In the genomic region with DNA sequence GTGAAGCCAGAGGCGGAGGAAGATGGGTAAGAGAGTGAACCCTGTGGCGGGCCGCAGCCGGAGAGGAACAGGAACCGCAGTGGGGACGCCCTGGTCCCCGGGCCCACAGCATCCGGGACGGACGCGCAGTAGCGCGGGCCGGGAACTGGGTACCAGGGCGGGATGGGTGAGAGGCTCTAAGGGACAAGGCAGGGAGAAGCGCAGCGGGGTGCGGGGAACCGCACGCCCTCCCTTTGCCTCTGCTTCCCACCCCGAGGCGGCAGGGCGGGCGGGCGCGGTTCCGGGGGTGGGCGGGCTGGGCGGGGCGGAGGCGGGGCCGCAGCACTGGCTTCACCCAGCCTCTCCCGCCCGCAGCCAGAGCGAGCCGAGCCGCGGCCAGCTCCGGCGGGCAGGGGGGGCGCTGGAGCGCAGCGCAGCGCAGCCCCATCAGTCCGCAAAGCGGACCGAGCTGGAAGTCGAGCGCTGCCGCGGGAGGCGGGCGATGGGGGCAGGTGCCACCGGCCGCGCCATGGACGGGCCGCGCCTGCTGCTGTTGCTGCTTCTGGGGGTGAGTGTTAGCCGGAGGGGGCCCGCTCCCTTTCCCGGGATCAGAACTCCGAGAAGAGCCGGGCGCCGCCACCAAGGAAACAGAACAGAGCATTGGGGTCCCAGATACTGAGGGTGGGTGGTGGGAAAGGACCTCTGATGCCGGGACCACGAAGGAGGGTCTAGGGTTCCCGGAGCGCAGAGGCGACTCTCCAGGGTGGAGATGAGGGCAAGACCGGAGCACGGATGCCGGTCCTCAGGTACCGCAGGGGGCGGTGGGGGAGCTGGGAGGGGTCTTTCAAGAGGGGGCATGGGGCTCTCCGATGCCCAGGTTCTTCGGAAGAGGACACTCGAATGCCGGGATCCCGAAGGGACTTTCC, we compare ENCODE assay signal across 8 cellular contexts. TPM values are rescaled to one million over a fixed set of nuclear protein-coding genes. Genes with fewer than 3 reads are reported as not detected.
DNase-seq lines count a peak whose midpoint lies in the region; ATAC-seq, FAIRE-seq and TF ChIP-seq lines count a peak whose summit lies in the region.

A gene with protein sequence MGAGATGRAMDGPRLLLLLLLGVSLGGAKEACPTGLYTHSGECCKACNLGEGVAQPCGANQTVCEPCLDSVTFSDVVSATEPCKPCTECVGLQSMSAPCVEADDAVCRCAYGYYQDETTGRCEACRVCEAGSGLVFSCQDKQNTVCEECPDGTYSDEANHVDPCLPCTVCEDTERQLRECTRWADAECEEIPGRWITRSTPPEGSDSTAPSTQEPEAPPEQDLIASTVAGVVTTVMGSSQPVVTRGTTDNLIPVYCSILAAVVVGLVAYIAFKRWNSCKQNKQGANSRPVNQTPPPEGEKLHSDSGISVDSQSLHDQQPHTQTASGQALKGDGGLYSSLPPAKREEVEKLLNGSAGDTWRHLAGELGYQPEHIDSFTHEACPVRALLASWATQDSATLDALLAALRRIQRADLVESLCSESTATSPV (plus strand): TSS at position 357 of the 905 bp plus-strand sequence. CDS start 125 bp downstream, at position 482.

- no peak for TF ChIP-seq EP300 in H1 (IDR thresholded peaks at IDR 0.05; ENCODE audit: borderline replicate concordance in 1 of 2, low read depth in 2 of 2, low read length in 2 of 2)

- H3K27ac ChIP-seq in H1 (ENCODE audit: low read depth, low read length), result no peak within 1 kb of the TSS

- peak within 1 kb of the TSS; percentile 67 for H3K4me3 Mint-ChIP-seq in activated CD4-positive, alpha-beta memory T cell treated with anti-CD3 and anti-CD28 coated beads for 36 hours
- H3K4me3 Mint-ChIP-seq in mesothelial cell of epicardium, result peak within 1 kb of the TSS; percentile 70

- H2AFZ ChIP-seq in H1 (ENCODE audit: low read length), result peak within 1 kb of the TSS; percentile 64; the same call in 1 of the 2 replicates

- H2BK5ac ChIP-seq in H1 (ENCODE audit: low read depth, low read length), result no peak within 1 kb of the TSS

- FAIRE-seq in H1 (lab: Jason Lieb, UNC), result no peak

- H3K79me2 ChIP-seq in H1 (ENCODE audit: control insufficient read depth in 1 of 2, insufficient read depth in 2 of 2, low read length in 2 of 2), result no peaks in the 10 kb centered on the region

- no peak within 1 kb of the TSS for H3K56ac ChIP-seq in H1 (replicated peaks; ENCODE audit: insufficient read length, low read depth, low read length)

- no peak within 1 kb of the TSS for H2BK20ac ChIP-seq in H1 (ENCODE audit: low read length)

- H4K20me1 ChIP-seq in H1 (replicated peaks in 1 of 2; ENCODE audit: control insufficient read depth in 1 of 2, insufficient read depth in 2 of 2, low read length in 2 of 2), result peaks cover 0 to 3% of the 10 kb centered on the region in 2 experiments

- no peaks in the 10 kb centered on the region for H3K36me3 ChIP-seq in H1 (ENCODE audit: control insufficient read depth in 2 of 4, insufficient read depth in 4 of 4, low read length in 3 of 4)

- intact Hi-C loops in activated CD4-positive, alpha-beta memory T cell treated with anti-CD3 and anti-CD28 coated beads for 36 hours (cut with micrococcal nuclease), result no loop called here

- H3K4me2 ChIP-seq in H1 (ENCODE audit: insufficient read depth in 1 of 2, low read depth in 2 of 2, low read length in 2 of 2), result peak within 1 kb of the TSS; percentile 91 to 95

- H3K18ac ChIP-seq in H1 (ENCODE audit: extremely low read depth, low read length), result peak within 1 kb of the TSS; percentile 83

- H2BK12ac ChIP-seq in H1 (ENCODE audit: low read depth, low read length), result peak within 1 kb of the TSS; percentile 86; the same call in 1 of the 2 replicates

- no peaks in the 10 kb centered on the region for H3K9me3 ChIP-seq in H1 (ENCODE audit: insufficient read depth in 2 of 2, low read depth in 1 of 2, low read length in 1 of 2)

- peaks cover 37% of the 10 kb centered on the region for H3K27me3 Mint-ChIP-seq in activated CD4-positive, alpha-beta memory T cell treated with anti-CD3 and anti-CD28 coated beads for 36 hours
- peaks cover 78% of the 10 kb centered on the region for H3K27me3 Mint-ChIP-seq in mesothelial cell of epicardium (ENCODE audit: low read depth)

- peak within 1 kb of the TSS; percentile 76 for H3K4ac ChIP-seq in H1 (replicated peaks; ENCODE audit: insufficient read length, low read depth, low read length)

- peak within 1 kb of the TSS; percentile 85 for H2AK5ac ChIP-seq in H1 (ENCODE audit: low read depth, low read length)

- peak within 1 kb of the TSS in 2 of 4 experiments; percentile 1 to 55; a peak in 3 of 7 replicates for H3K9ac ChIP-seq in H1 (replicated peaks in 1 of 4; ENCODE audit: extremely low read depth in 1 of 4, low read depth in 3 of 4, low read length in 3 of 4)

- peak in 1 of 2 experiments; percentile 61; a peak in 2 of 3 replicates for TF ChIP-seq POLR2A in H1 (IDR thresholded peaks at IDR 0.05; ENCODE audit: control extremely low read depth in 1 of 2, low read depth in 2 of 2, low read length in 2 of 2)

- H4K91ac ChIP-seq in H1 (replicated peaks; ENCODE audit: insufficient read length, low read length), result peak within 1 kb of the TSS; percentile 14

- no peak within 1 kb of the TSS for H3K14ac ChIP-seq in H1 (ENCODE audit: insufficient read length)

- H3K23me2 ChIP-seq in H1 (ENCODE audit: low read depth, low read length), result peaks cover 34% of the 10 kb centered on the region; the same call in 1 of the 2 replicates

- POLR2A ChIA-PET in activated CD4-positive, alpha-beta memory T cell treated with anti-CD3 and anti-CD28 coated beads for 36 hours (lab: Charles Lee), result no interaction called here
- POLR2A ChIA-PET in H1 (lab: Charles Lee; ENCODE audit: partially characterized antibody), result interaction anchor here (0.6 to 4.1 kb wide), 6 partner anchors 10 to 67 kb away, joined by 3 to 24 read pairs (median 4); no protein-coding TSS in a partner anchor

- TF ChIP-seq RAD21 in H1 (IDR thresholded peaks at IDR 0.05 in 1 of 2, conservative IDR thresholded peaks at IDR 0.05 in 1 of 2; ENCODE audit: low read depth in 2 of 2, low read length in 2 of 2), result peak in 1 of 2 experiments; percentile 3; a peak in 1 of 4 replicates

- peak within 1 kb of the TSS; percentile 95 for H4K8ac ChIP-seq in H1 (ENCODE audit: extremely low read depth, insufficient read depth, low read length)

- H3K9me3 Mint-ChIP-seq in activated CD4-positive, alpha-beta memory T cell treated with anti-CD3 and anti-CD28 coated beads for 36 hours, result no peaks in the 10 kb centered on the region
- H3K9me3 Mint-ChIP-seq in mesothelial cell of epicardium, result no peaks in the 10 kb centered on the region

- no peak within 1 kb of the TSS for H3K23ac ChIP-seq in H1 (ENCODE audit: insufficient read length)

- no peaks in the 10 kb centered on the region for H3K36me3 Mint-ChIP-seq in activated CD4-positive, alpha-beta memory T cell treated with anti-CD3 and anti-CD28 coated beads for 36 hours
- H3K36me3 Mint-ChIP-seq in mesothelial cell of epicardium, result no peaks in the 10 kb centered on the region

- 3% methylated on average over 25 of the region's 81 CpGs; no CpG with 5 or more reads in 1 of the 2 experiments for WGBS in H1 (ENCODE audit: extremely low coverage in 1 of 2, insufficient coverage in 1 of 2, insufficient read length in 1 of 2, insufficient replicate concordance in 2 of 2, low coverage in 1 of 2, low lambda C conversion rate in 2 of 2, missing lambda C conversion rate in 1 of 2), 2 experiments

- H3K4me1 Mint-ChIP-seq in activated CD4-positive, alpha-beta memory T cell treated with anti-CD3 and anti-CD28 coated beads for 36 hours (ENCODE audit: low read depth), result peaks cover 22% of the 10 kb centered on the region
- peaks cover 25% of the 10 kb centered on the region for H3K4me1 Mint-ChIP-seq in mesothelial cell of epicardium

- no peak within 1 kb of the TSS for H2BK120ac ChIP-seq in H1 (replicated peaks; ENCODE audit: low read depth, low read length)

- peak within 1 kb of the TSS; percentile 57 to 79 (median 72) for H3K4me3 ChIP-seq in H1 (ENCODE audit: extremely low read depth in 1 of 4, insufficient read depth in 2 of 4, low read depth in 3 of 4, low read length in 4 of 4)

- peaks cover 3 to 11% (median 7%) of the 10 kb centered on the region in 4 experiments for H3K4me1 ChIP-seq in H1 (replicated peaks in 1 of 4; ENCODE audit: control insufficient read depth in 3 of 4, insufficient read depth in 4 of 4, low read length in 3 of 4)

- CTCF ChIA-PET in activated CD4-positive, alpha-beta memory T cell treated with anti-CD3 and anti-CD28 coated beads for 36 hours (lab: Charles Lee), result interaction anchor here (0.6 to 6.2 kb wide), 9 partner anchors 10 to 501 kb away, joined by 3 to 71 read pairs (median 4); no protein-coding TSS in a partner anchor
- CTCF ChIA-PET in H1 (lab: Charles Lee; ENCODE audit: partially characterized antibody), result interaction anchor here (0.6 to 12.8 kb wide), 18 partner anchors 11 to 125 kb away, joined by 3 to 210 read pairs (median 8); no protein-coding TSS in a partner anchor

- peaks cover 12 to 47% (median 38%) of the 10 kb centered on the region in 4 experiments for H3K27me3 ChIP-seq in H1 (replicated peaks in 1 of 4; ENCODE audit: control insufficient read depth in 3 of 4, extremely low read depth in 1 of 4, insufficient read depth in 3 of 4, low read length in 3 of 4)

- peak; percentile 63 for ATAC-seq in GM18867 (IDR thresholded peaks at IDR 0.05; ENCODE audit: unreplicated experiment)
- no peak for ATAC-seq in GM18520 (IDR thresholded peaks at IDR 0.05; ENCODE audit: unreplicated experiment)

- peak within 1 kb of the TSS; percentile 25 for H4K5ac ChIP-seq in H1 (ENCODE audit: insufficient read length, low read depth, low read length)

- no peaks in the 10 kb centered on the region for H3K79me1 ChIP-seq in H1 (ENCODE audit: low read depth, low read length)

- no peak for TF ChIP-seq CTCF in H1 (IDR thresholded peaks at IDR 0.05; ENCODE audit: control extremely low read depth in 1 of 3, insufficient read depth in 1 of 3, low read depth in 1 of 3, low read length in 3 of 3)
- no peak for TF ChIP-seq CTCF in mesothelial cell of epicardium (IDR thresholded peaks at IDR 0.05; ENCODE audit: unreplicated experiment)

- H2BK15ac ChIP-seq in H1 (ENCODE audit: low read length), result peak within 1 kb of the TSS; percentile 95

- H3K27ac Mint-ChIP-seq in activated CD4-positive, alpha-beta memory T cell treated with anti-CD3 and anti-CD28 coated beads for 36 hours, result no peak within 1 kb of the TSS
- no peak within 1 kb of the TSS for H3K27ac Mint-ChIP-seq in mesothelial cell of epicardium

- peak; percentile 79 for DNase-seq in AG08396 (ENCODE audit: low spot score)
- DNase-seq in NCI-H2171 (lab: John Stamatoyannopoulos, UW), result peak; percentile 52
- DNase-seq in activated CD4-positive, alpha-beta memory T cell treated with anti-CD3 and anti-CD28 coated beads for 36 hours, result peak; percentile 55
- peak in 1 of 2 experiments; percentile 79 for DNase-seq in H1 (ENCODE audit: low read depth in 1 of 2, low spot score in 2 of 2)
- DNase-seq in mesothelial cell of epicardium (ENCODE audit: low spot score in 2 of 2, unreplicated experiment in 2 of 2), result peak in 1 of 2 experiments; percentile 58
- peak in 5 of 6 experiments; percentile 32 to 54 (median 37) for DNase-seq in stimulated activated naive CD4-positive, alpha-beta T cell (lab: John Stamatoyannopoulos, UW)

RNA-seq across cellular contexts. Expression of the gene that starts here (rescaled TPM):
- total RNA-seq in activated CD4-positive, alpha-beta memory T cell treated with anti-CD3 and anti-CD28 coated beads for 36 hours, result under 1 TPM; 0.17 to 0.21 TPM
- total RNA-seq in H1 (2021; fragmentation: NEBNext Ultra II Directional; extraction: Animal tissue kit (Norgen Biotek cat#: 25700)), result 8.1 TPM in 2 replicates
- polyA plus RNA-seq in H1 (2011; rRNA removed), result 10.3 and 19.4 TPM in 2 replicates
- 13.8 TPM for polyA plus RNA-seq in H1 (2011; cell fraction: cytosol; rRNA removed)
- 13.1 TPM for polyA plus RNA-seq in H1 (2011; cell fraction: nucleus; rRNA removed)
- 5.7 to 12.2 TPM (median 10.3 TPM) in 4 replicates for polyA plus RNA-seq in H1 (2012, experiment 1 of 2)
- 8.0 TPM for polyA plus RNA-seq in H1 (2012, experiment 2 of 2)
- 13.1 TPM for polyA plus RNA-seq in H1 (2013, experiment 1 of 2)
- polyA plus RNA-seq in H1 (2013, experiment 2 of 2), result 13.5 TPM
- polyA minus RNA-seq in H1 (2011; rRNA and poly(A)+ RNA removed), result 4.4 and 5.9 TPM in 2 replicates
- 4.4 TPM for polyA minus RNA-seq in H1 (2011; cell fraction: cytosol; rRNA and poly(A)+ RNA removed)
- polyA minus RNA-seq in H1 (2011; cell fraction: nucleus; rRNA and poly(A)+ RNA removed), result 5.5 TPM
- total RNA-seq in mesothelial cell of epicardium, result 14.7 to 16.1 TPM (median 14.9 TPM) in 3 replicates

Comparison
In these comparisons a context has a peak if more than half of its experiments do, and no peak if none do; other contexts are left out.
1. Peak in DNase-seq in activated CD4-positive, alpha-beta memory T cell treated with anti-CD3 and anti-CD28 coated beads for 36 hours; RNA of the gene not detected or under 1 TPM.